In genomic region chr5:83877911-83878706, GRCh38 we compare ENCODE assay signal across 1 cellular context.
TF ChIP-seq lines count a peak whose summit lies in the region.

No MANE protein-coding gene starts in this region.

TF ChIP-seq in SK-N-SH, 30 proteins besides CTCF, POLR2A, EP300 and RAD21 (continued from another document):
- TF ChIP-seq USF2 (IDR thresholded peaks at IDR 0.05; ENCODE audit: borderline replicate concordance, low read depth, low read length): no peak
- no peak for TF ChIP-seq PBX3 (IDR thresholded peaks at IDR 0.05)
- TF ChIP-seq JUND (IDR thresholded peaks at IDR 0.05): no peak
- no peak for TF ChIP-seq RCOR1 (IDR thresholded peaks at IDR 0.05; ENCODE audit: low read length)
- TF ChIP-seq NRF1 (IDR thresholded peaks at IDR 0.05; ENCODE audit: low read depth, low read length): no peak
TF ChIP-seq in SK-N-SH: peak in this region for 0.
